29 cellular contexts compared by ENCODE assay signal in the genomic region with DNA sequence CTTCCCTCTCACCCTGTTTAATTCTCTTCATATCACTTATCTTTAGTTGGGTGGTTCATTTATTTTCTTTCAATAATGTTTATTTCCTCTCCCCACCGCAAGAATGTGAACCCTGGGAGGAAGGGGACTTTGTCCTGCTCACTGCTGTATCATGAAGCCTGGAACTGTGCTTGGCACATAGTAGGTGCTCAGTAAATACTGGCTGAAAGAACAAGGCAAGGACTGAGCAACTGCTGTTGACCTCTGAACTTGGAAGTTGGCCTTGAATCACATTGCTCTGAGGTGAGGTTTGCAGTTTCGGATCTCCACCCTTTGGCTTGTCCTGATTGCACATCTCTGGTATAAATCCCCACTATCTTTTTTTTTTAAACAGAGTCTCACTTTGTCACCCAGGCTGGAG. TPM values are rescaled to one million over a fixed set of nuclear protein-coding genes. Genes with fewer than 3 reads are reported as not detected.
DNase-seq lines count a peak whose midpoint lies in the region; ATAC-seq and TF ChIP-seq lines count a peak whose summit lies in the region.
"Had no signal": no experiment of that assay in that cellular context is flagged by ENCODE, and none has a peak within 500 bp of the region (broad histone marks: within the 10 kb centered on the region; RNA-seq: fewer than 3 reads in every experiment).

No MANE protein-coding gene starts in this region.

- H2BK20ac ChIP-seq in IMR-90 (ENCODE audit: low read depth, low read length) = no peak overlapping the region

- no peak for TF ChIP-seq POLR2A in heart left ventricle (IDR thresholded peaks at IDR 0.05)
- no peak for TF ChIP-seq POLR2A in IMR-90 (IDR thresholded peaks at IDR 0.05; ENCODE audit: low read depth, low read length)

- peaks cover 50% of the 10 kb centered on the region for H3K27me3 Mint-ChIP-seq in mesothelial cell of epicardium (ENCODE audit: low read depth)

- peaks cover 7 to 25% (median 21%) of the 10 kb centered on the region in 9 donors for H3K4me1 ChIP-seq in heart right ventricle
- peaks cover 0 to 23% (median 17%) of the 10 kb centered on the region in 12 donors for H3K4me1 ChIP-seq in heart left ventricle
- H3K4me1 ChIP-seq in IMR-90 (ENCODE audit: control insufficient read depth, insufficient read depth, low read length) = peaks cover 6% of the 10 kb centered on the region
- peaks cover 3% of the 10 kb centered on the region for H3K4me1 ChIP-seq in osteoblast (ENCODE audit: insufficient read depth, low read length)
- H3K4me1 ChIP-seq: foreskin keratinocyte, HAP-1, psoas muscle had no signal

- H4K20me1 ChIP-seq in IMR-90 (ENCODE audit: insufficient read depth, low read length) = no peaks in the 10 kb centered on the region
- no peaks in the 10 kb centered on the region for H4K20me1 ChIP-seq in osteoblast (ENCODE audit: insufficient read depth, low read length)

- H3K36me3 Mint-ChIP-seq in mesothelial cell of epicardium = no peaks in the 10 kb centered on the region
- H3K36me3 Mint-ChIP-seq: activated CD4-positive, alpha-beta memory T cell treated with anti-CD3 and anti-CD28 coated beads for 36 hours; stimulated activated effector memory CD8-positive, alpha-beta T cell treated with anti-CD3 and anti-CD28 coated beads, Interleukin-12 subunit alpha, Interleukin-12 subunit beta, amount 100 ng/mL, for 72 hours had no signal

- H3K27ac ChIP-seq in heart right ventricle (peak overlapping the region in 7 of 10 donors; percentile 6 to 84 (median 68)), heart left ventricle (peak overlapping the region in 6 of 12 donors; percentile 41 to 81 (median 73)), IMR-90 (ENCODE audit: insufficient read depth, low read length) (no peak overlapping the region), osteoblast (ENCODE audit: low read depth, low read length) (no peak overlapping the region)
- H3K27ac ChIP-seq: C4-2B, foreskin keratinocyte, psoas muscle, sigmoid colon had no signal

- peaks cover 0 to 11% (median 0%) of the 10 kb centered on the region in 11 donors for H3K9me3 ChIP-seq in heart right ventricle
- peaks cover 0 to 5% (median 0%) of the 10 kb centered on the region in 12 donors for H3K9me3 ChIP-seq in heart left ventricle
- no peaks in the 10 kb centered on the region for H3K9me3 ChIP-seq in IMR-90 (ENCODE audit: control insufficient read depth, insufficient read depth, low read length)
- H3K9me3 ChIP-seq in osteoblast (ENCODE audit: low read depth, low read length) = no peaks in the 10 kb centered on the region
- H3K9me3 ChIP-seq: HAP-1, psoas muscle, sigmoid colon, upper lobe of right lung had no signal

- WGBS in heart right ventricle, 2 donors = 64 to 74% methylated on average over 2 of the region's 2 CpGs
- 63 to 76% (median 72%) methylated on average over 2 of the region's 2 CpGs for whole genome bisulfite sequencing in heart left ventricle, 4 donors
- WGBS in IMR-90 (ENCODE audit: extremely low coverage in 2 of 2, insufficient read length in 1 of 2), 2 experiments = no CpG with 5 or more reads among the region's 2 CpGs

- POLR2A ChIA-PET in IMR-90 (lab: Charles Lee; ENCODE audit: unreplicated experiment) = no interaction called here

- H2AK5ac ChIP-seq in IMR-90 (ENCODE audit: low read depth, low read length) = 0 out of 2 replicates have a peak overlapping the region, but pooled peaks have one; percentile 58

- peak overlapping the region; percentile 20; the same call in 1 of the 2 replicates for H3K4ac ChIP-seq in IMR-90 (ENCODE audit: low read depth, low read length)

- H3K4me1 Mint-ChIP-seq in mesothelial cell of epicardium = peaks cover 7% of the 10 kb centered on the region
- H3K4me1 Mint-ChIP-seq: endodermal cell had no signal

- in situ Hi-C loops in IMR-90 (cut with MboI; ENCODE audit: low sequenced_read_pairs) = no loop called here

- H3K4me2 ChIP-seq in IMR-90 (ENCODE audit: low read depth, low read length) = no peak overlapping the region
- no peak overlapping the region for H3K4me2 ChIP-seq in osteoblast (ENCODE audit: insufficient read depth, low read length)

- no peak overlapping the region for H3K14ac ChIP-seq in IMR-90 (replicated peaks; ENCODE audit: low read depth, low read length)

- peaks cover 0 to 14% (median 0%) of the 10 kb centered on the region in 7 donors for H3K27me3 ChIP-seq in heart right ventricle
- H3K27me3 ChIP-seq in heart left ventricle = peaks cover 0 to 5% (median 0%) of the 10 kb centered on the region in 9 donors
- H3K27me3 ChIP-seq in IMR-90 (ENCODE audit: control insufficient read depth, insufficient read depth, low read length) = no peaks in the 10 kb centered on the region
- H3K27me3 ChIP-seq in osteoblast (ENCODE audit: insufficient read depth, low read length) = peaks cover 8% of the 10 kb centered on the region
- H3K27me3 ChIP-seq: sigmoid colon, upper lobe of right lung had no signal

- CTCF ChIA-PET in IMR-90 (lab: Yijun Ruan, JAX) = interaction anchor here (2.6 kb wide), 1 partner anchor 250 kb away, joined by 19 read pairs; no protein-coding TSS in a partner anchor

- ATAC-seq in heart right ventricle (no peak), heart left ventricle (no peak), IMR-90 (ENCODE audit: low read depth) (no peak)
- ATAC-seq: foreskin keratinocyte; psoas muscle; stimulated activated effector memory CD8-positive, alpha-beta T cell treated with anti-CD3 and anti-CD28 coated beads, Interleukin-12 subunit alpha, Interleukin-12 subunit beta, amount 100 ng/mL, for 72 hours; upper lobe of right lung had no signal

- peak overlapping the region; percentile 3 for H3K4me3 Mint-ChIP-seq in mesothelial cell of epicardium
- H3K4me3 Mint-ChIP-seq: activated CD4-positive, alpha-beta memory T cell treated with anti-CD3 and anti-CD28 coated beads for 36 hours; central memory CD8-positive, alpha-beta T cell; dendritic cell treated with granulocyte-macrophage colony-stimulating factor and Interleukin-4, amounts not matched to agents 40 ng/mL and 50 ng/mL, for 4 days; endodermal cell; stimulated activated effector memory CD8-positive, alpha-beta T cell treated with anti-CD3 and anti-CD28 coated beads, Interleukin-12 subunit alpha, Interleukin-12 subunit beta, amount 100 ng/mL, for 72 hours had no signal

- DNase-seq in heart right ventricle (no peak), heart left ventricle (no peak), IMR-90 (no peak), mesothelial cell of epicardium (ENCODE audit: low spot score in 2 of 2, unreplicated experiment in 2 of 2) (no peak), osteoblast (ENCODE audit: insufficient read length, low spot score, missing footprints) (peak; percentile 39), mucosa of gallbladder (ENCODE audit: low spot score) (no peak), NCI-H524 treated with DMSO at 0.1 percent for 48 hours (lab: John Stamatoyannopoulos, UW) (no peak), C1 segment of cervical spinal cord (lab: John Stamatoyannopoulos, UW) (no peak)
- DNase-seq: activated CD4-positive, alpha-beta memory T cell treated with anti-CD3 and anti-CD28 coated beads for 36 hours; DND-41; esophagus squamous epithelium; foreskin keratinocyte; GF-D8; Karpas-422; kidney glomerular epithelial cell; NCI-H1417 treated with DMSO at 0.1 percent for 48 hours; NCI-H2029 treated with DMSO at 0.1 percent for 48 hours; psoas muscle; substantia nigra; upper lobe of right lung had no signal

- no peak overlapping the region for H3K27ac Mint-ChIP-seq in mesothelial cell of epicardium
- H3K27ac Mint-ChIP-seq: activated CD4-positive, alpha-beta memory T cell treated with anti-CD3 and anti-CD28 coated beads for 36 hours; activated T-helper 2 cell treated with anti-CD3 and anti-CD28 coated beads, Interferon-gamma antibody, Interleukin-2, Interleukin-4, amounts not matched to agents 10 μg/mL and 5 μg/mL and 100 μg/mL, durations not matched to agents 14 hours and 24 hours and 36 hours; dendritic cell treated with granulocyte-macrophage colony-stimulating factor and Interleukin-4, amounts not matched to agents 40 ng/mL and 50 ng/mL, for 4 days; endodermal cell; stimulated activated effector memory CD8-positive, alpha-beta T cell treated with anti-CD3 and anti-CD28 coated beads, Interleukin-12 subunit alpha, Interleukin-12 subunit beta, amount 100 ng/mL, for 72 hours had no signal

- no peaks in the 10 kb centered on the region for H3K79me2 ChIP-seq in osteoblast (ENCODE audit: insufficient read depth, low read length)

- no peak overlapping the region for H3K9ac ChIP-seq in IMR-90 (ENCODE audit: low read depth, low read length)

- H3K4me3 ChIP-seq in heart right ventricle = no peak overlapping the region
- no peak overlapping the region for H3K4me3 ChIP-seq in heart left ventricle
- H3K4me3 ChIP-seq in IMR-90 (ENCODE audit: insufficient read depth, low read depth, low read length) = no peak overlapping the region
- H3K4me3 ChIP-seq in osteoblast (ENCODE audit: insufficient read depth, low read length) = no peak overlapping the region
- H3K4me3 ChIP-seq: esophagus squamous epithelium, HAP-1, lung, psoas muscle, sigmoid colon, upper lobe of right lung had no signal

- no peak overlapping the region for H3K23ac ChIP-seq in IMR-90 (ENCODE audit: low read depth, low read length)

- no peak overlapping the region for H3K18ac ChIP-seq in IMR-90 (ENCODE audit: low read depth, low read length)

- H2BK5ac ChIP-seq in IMR-90 (ENCODE audit: low read depth, low read length, poor library complexity, severe bottlenecking) = no peak overlapping the region

- dilution Hi-C loops in IMR-90 (cut with HindIII; ENCODE audit: low sequenced_read_pairs, unreplicated experiment) = no loop called here

- intact Hi-C loops in heart right ventricle (cut with DNase I) = loop anchor here in 7 of 10 donors (1.0 to 10.0 kb wide), 6 partner anchors 84 to 250 kb away; partner anchors contain the start of genes MRRF (in 5 of the 7), RBM18 (in 5 of the 7) and LHX6 (in 1 of the 7)
- intact Hi-C loops in heart left ventricle (cut with DNase I) = loop anchor here in 9 of 10 donors (1.0 to 10.0 kb wide), 9 partner anchors 81 to 804 kb away; partner anchors contain the start of genes MRRF (in 4 of the 9), RBM18 (in 4 of the 9) and LHX6 (in 1 of the 9)
- intact Hi-C loops in IMR-90 (cut with micrococcal nuclease) = no loop called here

- H4K5ac ChIP-seq in IMR-90 (ENCODE audit: low read depth, low read length) = no peak overlapping the region

- H4K8ac ChIP-seq in IMR-90 (ENCODE audit: low read depth in 2 of 2, low read length in 2 of 2) = no peak overlapping the region

- H2AK9ac ChIP-seq in IMR-90 (replicated peaks; ENCODE audit: low read depth, low read length, poor library complexity) = no peak overlapping the region

- peaks cover 4% of the 10 kb centered on the region for H3K9me3 Mint-ChIP-seq in mesothelial cell of epicardium
- H3K9me3 Mint-ChIP-seq: activated T-helper 2 cell treated with anti-CD3 and anti-CD28 coated beads, Interferon-gamma antibody, Interleukin-2, Interleukin-4, amounts not matched to agents 10 μg/mL and 5 μg/mL and 100 μg/mL, durations not matched to agents 14 hours and 24 hours and 36 hours; central memory CD8-positive, alpha-beta T cell; dendritic cell treated with granulocyte-macrophage colony-stimulating factor and Interleukin-4, amounts not matched to agents 40 ng/mL and 50 ng/mL, for 4 days; stimulated activated effector memory CD8-positive, alpha-beta T cell treated with anti-CD3 and anti-CD28 coated beads, Interleukin-12 subunit alpha, Interleukin-12 subunit beta, amount 100 ng/mL, for 72 hours had no signal

- H2AFZ ChIP-seq in IMR-90 (replicated peaks; ENCODE audit: low read length, poor library complexity) (no peak overlapping the region), osteoblast (ENCODE audit: low read length) (no peak overlapping the region)

- BruUV-seq in IMR-90 (replicated peaks; lab: Mats Ljungman, UMichigan) = no TSS peak

- no peak overlapping the region for H4K91ac ChIP-seq in IMR-90 (ENCODE audit: insufficient read depth, low read depth, low read length)

- no peak overlapping the region for H2BK15ac ChIP-seq in IMR-90 (ENCODE audit: low read depth, low read length)

- TF ChIP-seq CTCF in heart right ventricle (IDR thresholded peaks at IDR 0.05) (no peak), heart left ventricle (IDR thresholded peaks at IDR 0.05) (no peak), IMR-90 (conservative IDR thresholded peaks at IDR 0.05; ENCODE audit: low read depth, low read length) (no peak), mesothelial cell of epicardium (IDR thresholded peaks at IDR 0.05; ENCODE audit: unreplicated experiment) (no peak), osteoblast (IDR thresholded peaks at IDR 0.05; ENCODE audit: extremely low read depth, low read depth, low read length) (no peak)

- no peak for TF ChIP-seq RAD21 in IMR-90 (IDR thresholded peaks at IDR 0.05; ENCODE audit: low read length)

- no peaks in the 10 kb centered on the region for H3K9me1 ChIP-seq in IMR-90 (ENCODE audit: insufficient read depth, low read length)

- H3K56ac ChIP-seq in IMR-90 (ENCODE audit: extremely low read depth, insufficient read depth, low read length) = no peak overlapping the region

- H2BK120ac ChIP-seq in IMR-90 (ENCODE audit: low read depth, low read length) = no peak overlapping the region

- no peaks in the 10 kb centered on the region for H3K79me1 ChIP-seq in IMR-90 (ENCODE audit: low read depth in 1 of 2, low read length in 2 of 2)

- no peaks in the 10 kb centered on the region for H3K36me3 ChIP-seq in heart right ventricle
- H3K36me3 ChIP-seq in heart left ventricle = no peaks in the 10 kb centered on the region
- H3K36me3 ChIP-seq in IMR-90 (ENCODE audit: control insufficient read depth, insufficient read depth, low read length) = no peaks in the 10 kb centered on the region
- no peaks in the 10 kb centered on the region for H3K36me3 ChIP-seq in osteoblast (ENCODE audit: insufficient read depth, low read length)
- H3K36me3 ChIP-seq: esophagus squamous epithelium, HAP-1, sigmoid colon, upper lobe of right lung had no signal

RNA-seq across cellular contexts. Expression of gene PTGS1, which starts 22.0 kb away (rescaled TPM):
- total RNA-seq in heart right ventricle (10 to 100 TPM in 1 of 10 donors, 1 to 10 TPM in 9; 1.1 to 15.6 (median 4.0) TPM), heart left ventricle (10 to 100 TPM in 2 of 9 donors, 1 to 10 TPM in 7; 2.0 to 24.7 (median 6.3) TPM), IMR-90 (2012; rRNA removed) (21.1 and 24.7 TPM in 2 replicates), mesothelial cell of epicardium (8.0 to 9.2 TPM (median 8.2 TPM) in 3 replicates), osteoblast (2.5 and 3.2 TPM in 2 replicates), mucosa of gallbladder (24.1 TPM)
- polyA plus RNA-seq in heart right ventricle (1 to 10 TPM in 1 of 2 donors, under 1 TPM in 1; 0.95 to 2.9 TPM), heart left ventricle (1 to 10 TPM in 1 of 2 donors, under 1 TPM in 1; 0.91 to 6.9 TPM), IMR-90 (2012; rRNA removed) (33.9 and 38.3 TPM in 2 replicates)
- 32.1 and 51.8 TPM in 2 replicates for polyA plus RNA-seq in IMR-90 (2012; cell fraction: cytosol; rRNA removed)
- polyA plus RNA-seq in IMR-90 (2012; cell fraction: nucleus; rRNA removed; ENCODE audit: low replicate concordance) = 40.2 and 55.2 TPM in 2 replicates

Comparison
In these comparisons a context has a peak if more than half of its experiments do, and no peak if none do; other contexts are left out.
1. H3K27ac ChIP-seq: peak in heart right ventricle (7 of 10); none in IMR-90 (single experiment) and osteoblast (single experiment).